In the genomic region with DNA sequence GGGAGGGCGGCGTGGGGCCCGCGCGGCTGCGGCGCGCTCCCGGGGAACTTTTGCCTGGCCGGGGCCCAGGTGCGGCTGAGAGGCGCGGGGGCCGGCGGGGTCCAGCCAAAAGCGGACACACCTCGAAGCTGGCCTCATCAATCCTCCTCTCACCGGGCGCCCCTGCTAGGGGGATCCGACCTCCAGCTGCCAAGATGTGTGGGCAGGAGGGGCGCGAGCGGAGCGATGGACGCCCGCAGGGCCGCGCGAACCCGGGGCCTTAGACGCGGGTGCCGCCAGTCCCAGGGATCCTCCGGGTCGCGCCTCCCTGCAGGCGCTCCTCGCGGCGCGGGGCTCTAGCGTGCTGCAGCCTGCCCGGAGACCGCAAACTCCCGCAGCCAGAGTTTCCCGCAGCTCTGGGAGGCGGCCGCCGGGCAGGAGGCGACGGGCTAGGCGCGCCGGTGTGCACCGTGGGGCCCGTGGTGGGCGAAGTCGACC, we compare ENCODE assay signal across 10 cellular contexts. TPM values are rescaled to one million over a fixed set of nuclear protein-coding genes. Genes with fewer than 3 reads are reported as not detected.
DNase-seq lines count a peak whose midpoint lies in the region; ATAC-seq and TF ChIP-seq lines count a peak whose summit lies in the region.
"Had no signal": no experiment of that assay in that cellular context is flagged by ENCODE, and none has a peak within 500 bp of the region (broad histone marks: within the 10 kb centered on the region; RNA-seq: fewer than 3 reads in every experiment).

No MANE protein-coding gene starts in this region.

- peaks cover 19% of the 10 kb centered on the region for H3K4me1 ChIP-seq in cardiac muscle cell (ENCODE audit: low read depth)
- peaks cover 31 to 53% (median 32%) of the 10 kb centered on the region in 3 donors for H3K4me1 ChIP-seq in skeletal muscle tissue (ENCODE audit: control insufficient read depth in 3 of 3, insufficient read depth in 3 of 3, low read length in 3 of 3)

- peak overlapping the region; percentile 55 for H3K4me3 ChIP-seq in WERI-Rb-1 (ENCODE audit: low read depth, low read length)
- peak overlapping the region; percentile 50 for H3K4me3 ChIP-seq in cardiac muscle cell
- H3K4me3 ChIP-seq in skeletal muscle tissue (ENCODE audit: low read length in 3 of 3): peak overlapping the region in 2 of 3 donors; percentile 49 to 58

- TF ChIP-seq CTCF in WERI-Rb-1 (IDR thresholded peaks at IDR 0.05; ENCODE audit: low read depth, low read length) (no peak), cardiac muscle cell (IDR thresholded peaks at IDR 0.05; ENCODE audit: low read depth, low read length) (no peak)

- DNase-seq in DMS53 (lab: John Stamatoyannopoulos, UW): peak; percentile 60
- DNase-seq in DMS53 treated with DMSO at 0.1 percent for 48 hours (lab: John Stamatoyannopoulos, UW; ENCODE audit: unreplicated experiment): no peak
- no peak for DNase-seq in WERI-Rb-1
- DNase-seq in cardiac muscle cell (ENCODE audit: low read depth in 1 of 2, low spot score in 1 of 2): peak in 1 of 2 donors; percentile 30
- DNase-seq in GM03348 (ENCODE audit: low spot score): no peak
- no peak for DNase-seq in NCI-H510A (lab: John Stamatoyannopoulos, UW)

- peak overlapping the region in 2 of 3 donors; percentile 50 to 53 for H3K9ac ChIP-seq in skeletal muscle tissue (ENCODE audit: low read depth in 1 of 3, low read length in 3 of 3)

- no peak for ATAC-seq in HG02938 (IDR thresholded peaks at IDR 0.05; ENCODE audit: unreplicated experiment)

- no peaks in the 10 kb centered on the region for H3K9me3 ChIP-seq in WERI-Rb-1 (ENCODE audit: severe bottlenecking)
- H3K9me3 ChIP-seq in cardiac muscle cell (ENCODE audit: low read depth): no peaks in the 10 kb centered on the region
- H3K9me3 ChIP-seq in skeletal muscle tissue (ENCODE audit: control insufficient read depth in 3 of 3, low read length in 3 of 3): no peaks in the 10 kb centered on the region

- H3K36me3 ChIP-seq in WERI-Rb-1 (no peaks in the 10 kb centered on the region; the same call in 1 of the 2 replicates), cardiac muscle cell (no peaks in the 10 kb centered on the region), skeletal muscle tissue (ENCODE audit: control insufficient read depth in 3 of 3, insufficient read depth in 3 of 3, low read length in 3 of 3) (no peaks in the 10 kb centered on the region)

- H3K27me3 ChIP-seq in WERI-Rb-1 (ENCODE audit: insufficient read depth, low read depth, severe bottlenecking) (no peaks in the 10 kb centered on the region), cardiac muscle cell (peaks cover 81% of the 10 kb centered on the region), skeletal muscle tissue (ENCODE audit: control insufficient read depth in 3 of 3, insufficient read depth in 3 of 3, low read length in 3 of 3) (peaks cover 23 to 46% (median 46%) of the 10 kb centered on the region in 3 donors)

- peak overlapping the region; percentile 24; the same call in 1 of the 2 replicates for H3K27ac ChIP-seq in WERI-Rb-1
- H3K27ac ChIP-seq in cardiac muscle cell: no peak overlapping the region
- H3K27ac ChIP-seq in skeletal muscle tissue (ENCODE audit: low read depth, low read length): no peak overlapping the region

RNA-seq across cellular contexts. Expression of a gene that starts 0.8 kb away (rescaled TPM):
- total RNA-seq in cardiac muscle cell (5.1 and 5.9 TPM in 2 replicates), skeletal muscle tissue (4.7 TPM)
- 1.7 and 2.3 TPM in 2 replicates for polyA plus RNA-seq in cardiac muscle cell
- total RNA-seq: dermis microvascular lymphatic vessel endothelial cell had no signal
- polyA plus RNA-seq: IgD-negative memory B cell had no signal
